Comparison of ENCODE assay signal across 1 cellular context in the genomic region with DNA sequence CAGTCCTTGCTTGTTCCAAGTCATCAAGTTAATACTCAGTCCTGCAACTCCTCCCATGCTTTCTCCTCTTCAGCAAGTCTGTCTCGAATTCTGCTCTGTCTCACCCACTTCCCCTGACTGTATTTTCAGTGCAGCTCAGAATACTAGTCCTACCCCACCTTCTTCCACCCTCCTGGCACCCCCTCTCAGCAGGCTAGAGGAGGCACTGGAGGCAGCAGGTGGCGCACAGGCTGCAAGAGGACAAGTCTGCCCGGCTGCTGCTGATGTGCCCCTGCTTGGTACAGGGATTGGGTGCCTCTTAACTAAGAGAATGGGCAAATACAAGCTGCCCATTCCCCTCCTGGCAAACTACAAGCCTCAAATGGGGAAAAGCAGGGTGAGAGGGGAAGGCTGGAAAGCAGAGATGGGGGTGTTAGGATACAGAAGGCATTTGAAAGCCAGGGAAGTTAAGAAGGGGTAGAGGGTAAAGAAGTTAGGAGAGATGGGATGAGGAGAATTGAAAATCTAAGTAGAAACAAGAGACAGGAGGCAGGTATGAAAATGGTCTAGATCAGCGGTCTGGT.
TF ChIP-seq lines count a peak whose summit lies in the region.

No MANE protein-coding gene starts in this region.

TF ChIP-seq in K562, 482 proteins besides CTCF, POLR2A, EP300 and RAD21:
- TF ChIP-seq TARDBP (IDR thresholded peaks at IDR 0.05) (no peak), CEBPB (tag; IDR thresholded peaks at IDR 0.05) (no peak), CTBP1 (IDR thresholded peaks at IDR 0.05; ENCODE audit: borderline replicate concordance) (no peak), RFX5 (IDR thresholded peaks at IDR 0.05; ENCODE audit: low read depth, low read length) (0 out of 2 replicates have a peak, but pooled peaks have one; percentile 60), MTA1 (IDR thresholded peaks at IDR 0.05; ENCODE audit: borderline replicate concordance) (no peak)
- TF ChIP-seq, protein P1, sequence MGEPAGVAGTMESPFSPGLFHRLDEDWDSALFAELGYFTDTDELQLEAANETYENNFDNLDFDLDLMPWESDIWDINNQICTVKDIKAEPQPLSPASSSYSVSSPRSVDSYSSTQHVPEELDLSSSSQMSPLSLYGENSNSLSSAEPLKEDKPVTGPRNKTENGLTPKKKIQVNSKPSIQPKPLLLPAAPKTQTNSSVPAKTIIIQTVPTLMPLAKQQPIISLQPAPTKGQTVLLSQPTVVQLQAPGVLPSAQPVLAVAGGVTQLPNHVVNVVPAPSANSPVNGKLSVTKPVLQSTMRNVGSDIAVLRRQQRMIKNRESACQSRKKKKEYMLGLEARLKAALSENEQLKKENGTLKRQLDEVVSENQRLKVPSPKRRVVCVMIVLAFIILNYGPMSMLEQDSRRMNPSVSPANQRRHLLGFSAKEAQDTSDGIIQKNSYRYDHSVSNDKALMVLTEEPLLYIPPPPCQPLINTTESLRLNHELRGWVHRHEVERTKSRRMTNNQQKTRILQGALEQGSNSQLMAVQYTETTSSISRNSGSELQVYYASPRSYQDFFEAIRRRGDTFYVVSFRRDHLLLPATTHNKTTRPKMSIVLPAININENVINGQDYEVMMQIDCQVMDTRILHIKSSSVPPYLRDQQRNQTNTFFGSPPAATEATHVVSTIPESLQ (CRISPR knock-in tag; IDR thresholded peaks at IDR 0.05), result no peak
- TF ChIP-seq, protein P2, sequence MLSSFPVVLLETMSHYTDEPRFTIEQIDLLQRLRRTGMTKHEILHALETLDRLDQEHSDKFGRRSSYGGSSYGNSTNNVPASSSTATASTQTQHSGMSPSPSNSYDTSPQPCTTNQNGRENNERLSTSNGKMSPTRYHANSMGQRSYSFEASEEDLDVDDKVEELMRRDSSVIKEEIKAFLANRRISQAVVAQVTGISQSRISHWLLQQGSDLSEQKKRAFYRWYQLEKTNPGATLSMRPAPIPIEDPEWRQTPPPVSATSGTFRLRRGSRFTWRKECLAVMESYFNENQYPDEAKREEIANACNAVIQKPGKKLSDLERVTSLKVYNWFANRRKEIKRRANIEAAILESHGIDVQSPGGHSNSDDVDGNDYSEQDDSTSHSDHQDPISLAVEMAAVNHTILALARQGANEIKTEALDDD (IDR thresholded peaks at IDR 0.05), result 0 out of 2 replicates have a peak, but pooled peaks have one; percentile 28
TF ChIP-seq in K562: peak in this region for 2.
